ENCODE assay signal across 31 cellular contexts in genomic region chr18:70920840-70921374, GRCh38.
"Had no signal": no experiment of that assay in that cellular context is flagged by ENCODE, and none has a peak within 500 bp of the region (broad histone marks: within the 10 kb centered on the region; RNA-seq: fewer than 3 reads in every experiment).

No MANE protein-coding gene starts in this region.

- H3K4me2 ChIP-seq: smooth muscle cell had no signal

- H3K36me3 ChIP-seq: breast epithelium, heart right ventricle, left lung, lower lobe of right lung, pancreas, right atrium auricular region, upper lobe of left lung had no signal

- H3K4me1 ChIP-seq: breast epithelium, heart right ventricle, left lung, lower lobe of right lung, pancreas, psoas muscle, right atrium auricular region, upper lobe of left lung had no signal

- H3K27me3 ChIP-seq: breast epithelium, heart right ventricle, left lung, pancreas, right atrium auricular region, upper lobe of left lung had no signal

- H3K4me3 ChIP-seq: breast epithelium, heart right ventricle, left lung, lower lobe of right lung, pancreas, psoas muscle, right atrium auricular region, smooth muscle cell, upper lobe of left lung had no signal

- H3K9me3 Mint-ChIP-seq: T-helper 2 cell treated with Interferon-gamma antibody and Interleukin-4, amounts not matched to agents 5 μg/mL and 100 μg/mL, for 36 hours had no signal

- H3K27me3 Mint-ChIP-seq: activated T-cell treated with anti-CD3 and anti-CD28 coated beads, Interleukin-2, amount 50 U/mL, for 24 hours; activated T-helper 17 cell treated with anti-CD3 and anti-CD28 coated beads, Interleukin-2, amount 50 U/mL, for 72 hours; natural killer cell treated with Interleukin-12 subunit alpha and Interleukin-12 subunit beta and Interleukin-15 and Interleukin-18, amount 100 ng/mL, for 72 hours; stimulated activated memory B cell treated with anti-CD40 and anti-IgM and Interleukin-4, amounts not matched to agents 10 μg/mL and 1 μg/mL and 100 μg/mL, for 72 hours; stimulated activated naive CD8-positive, alpha-beta T cell treated with anti-CD3 and anti-CD28 coated beads, Interleukin-15, amount 100 ng/mL, for 72 hours had no signal

- H3K27ac Mint-ChIP-seq: activated T-cell treated with anti-CD3 and anti-CD28 coated beads, Interleukin-2, amount 50 U/mL, for 24 hours; activated T-helper 17 cell treated with anti-CD3 and anti-CD28 coated beads, Interleukin-2, amount 50 U/mL, for 72 hours; natural killer cell treated with Interleukin-12 subunit alpha and Interleukin-12 subunit beta and Interleukin-15 and Interleukin-18, amount 100 ng/mL, for 72 hours; stimulated activated memory B cell treated with anti-CD40 and anti-IgM and Interleukin-4, amounts not matched to agents 10 μg/mL and 1 μg/mL and 100 μg/mL, for 72 hours; stimulated activated naive CD8-positive, alpha-beta T cell treated with anti-CD3 and anti-CD28 coated beads, Interleukin-15, amount 100 ng/mL, for 72 hours; T-helper 2 cell treated with Interferon-gamma antibody and Interleukin-4, amounts not matched to agents 5 μg/mL and 100 μg/mL, for 36 hours had no signal

- H3K36me3 Mint-ChIP-seq: natural killer cell treated with Interleukin-12 subunit alpha and Interleukin-12 subunit beta and Interleukin-15 and Interleukin-18, amount 100 ng/mL, for 72 hours; stimulated activated memory B cell treated with anti-CD40 and anti-IgM and Interleukin-4, amounts not matched to agents 10 μg/mL and 1 μg/mL and 100 μg/mL, for 72 hours had no signal

- ATAC-seq: activated CD4-positive, CD25-positive, alpha-beta regulatory T cell treated with anti-CD3 and anti-CD28 coated beads, Interleukin-2, amount 50 U/mL, for 24 hours; activated T-helper 17 cell treated with anti-CD3 and anti-CD28 coated beads, Interleukin-2, amount 50 U/mL, for 72 hours; esophagus mucosa; heart right ventricle; left lung; lower lobe of right lung; natural killer cell treated with Interleukin-12 subunit alpha and Interleukin-12 subunit beta and Interleukin-15 and Interleukin-18, amount 100 ng/mL, for 72 hours; pancreas; psoas muscle; stimulated activated memory B cell treated with anti-CD40 and anti-IgM and Interleukin-4, amounts not matched to agents 10 μg/mL and 1 μg/mL and 100 μg/mL, for 72 hours; stimulated activated naive CD8-positive, alpha-beta T cell treated with anti-CD3 and anti-CD28 coated beads, Interleukin-15, amount 100 ng/mL, for 72 hours had no signal

- H3K27ac ChIP-seq: breast epithelium, heart right ventricle, left lung, lower lobe of right lung, pancreas, psoas muscle, right atrium auricular region, upper lobe of left lung had no signal

- H3K4me3 Mint-ChIP-seq: activated T-cell treated with anti-CD3 and anti-CD28 coated beads, Interleukin-2, amount 50 U/mL, for 24 hours; activated T-helper 17 cell treated with anti-CD3 and anti-CD28 coated beads, Interleukin-2, amount 50 U/mL, for 72 hours; natural killer cell treated with Interleukin-12 subunit alpha and Interleukin-12 subunit beta and Interleukin-15 and Interleukin-18, amount 100 ng/mL, for 72 hours; stimulated activated memory B cell treated with anti-CD40 and anti-IgM and Interleukin-4, amounts not matched to agents 10 μg/mL and 1 μg/mL and 100 μg/mL, for 72 hours; stimulated activated naive CD8-positive, alpha-beta T cell treated with anti-CD3 and anti-CD28 coated beads, Interleukin-15, amount 100 ng/mL, for 72 hours; T-helper 2 cell treated with Interferon-gamma antibody and Interleukin-4, amounts not matched to agents 5 μg/mL and 100 μg/mL, for 36 hours had no signal

- H3K9me3 ChIP-seq: lower lobe of right lung, pancreas, psoas muscle, right atrium auricular region had no signal

- DNase-seq: activated CD4-positive, alpha-beta T cell treated with anti-CD3 and anti-CD28 coated beads for 48 hours; activated CD4-positive, alpha-beta T cell treated with anti-CD3 and anti-CD28 coated beads, Interleukin-2, amount 50 U/mL, for 48 hours; activated CD8-positive, alpha-beta memory T cell treated with anti-CD3 and anti-CD28 coated beads, Interleukin-2, amount 50 U/mL, for 48 hours; activated gamma-delta T cell treated with Interleukin-2 at 50 U/mL for 16 hours; activated naive CD4-positive, alpha-beta T cell treated with anti-CD3 and anti-CD28 coated beads, Interleukin-2, amount 50 U/mL, for 16 hours; activated T-cell treated with anti-CD3 and anti-CD28 coated beads, Interleukin-2, amount 50 U/mL, for 24 hours; amniotic stem cell; central memory CD4-positive, alpha-beta T cell; foreskin fibroblast; heart right ventricle; left lung; lower lobe of right lung; mesenchymal stem cell; pancreas; psoas muscle; stimulated activated CD4-positive, alpha-beta T cell treated with anti-CD3 and anti-CD28 coated beads, Interleukin-1b, Interleukin-23, amount 100 ng/mL, for 48 hours; stimulated activated CD4-positive, alpha-beta T cell treated with anti-CD3 and anti-CD28 coated beads, Interleukin-4, amount 100 ng/mL, for 4 hours; stimulated activated CD8-positive, alpha-beta memory T cell treated with anti-CD3 and anti-CD28 coated beads, Interleukin-4, amount 100 ng/mL, for 48 hours; stimulated activated naive CD8-positive, alpha-beta T cell treated with anti-CD3 and anti-CD28 coated beads, Interleukin-15, amount 100 ng/mL, for 72 hours; substantia nigra; T-helper 1 cell; upper lobe of left lung had no signal

- H3K4me1 Mint-ChIP-seq: activated T-helper 17 cell treated with anti-CD3 and anti-CD28 coated beads, Interleukin-2, amount 50 U/mL, for 72 hours; stimulated activated memory B cell treated with anti-CD40 and anti-IgM and Interleukin-4, amounts not matched to agents 10 μg/mL and 1 μg/mL and 100 μg/mL, for 72 hours; stimulated activated naive CD8-positive, alpha-beta T cell treated with anti-CD3 and anti-CD28 coated beads, Interleukin-15, amount 100 ng/mL, for 72 hours had no signal
